Comparison of ENCODE assay signal across 16 cellular contexts in the genomic region with DNA sequence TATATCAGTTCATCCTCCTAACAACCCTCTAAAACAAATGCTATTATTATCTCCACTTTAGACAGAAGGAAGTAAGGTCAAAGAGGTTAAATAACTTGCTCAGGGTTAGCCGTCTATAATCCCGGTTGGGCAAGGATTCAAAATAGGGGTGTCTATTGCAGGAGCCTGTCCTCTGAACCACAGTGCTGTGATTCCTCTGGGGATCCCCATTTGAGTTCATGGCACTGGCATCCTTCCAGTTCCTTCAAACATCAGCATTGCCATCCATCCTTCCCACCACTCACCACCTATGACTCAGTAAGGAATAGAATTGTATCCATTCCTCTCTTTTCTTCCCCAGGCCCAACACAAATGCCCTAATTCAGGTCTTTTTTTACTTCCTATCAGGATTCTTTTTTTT. TPM values are rescaled to one million over a fixed set of nuclear protein-coding genes. Genes with fewer than 3 reads are reported as not detected.
A peak's percentile ranks its signal among the peaks of the same experiment; 100 is the strongest.
DNase-seq lines count a peak whose midpoint lies in the region; TF ChIP-seq lines count a peak whose summit lies in the region.
"Had no signal": no experiment of that assay in that cellular context is flagged by ENCODE, and none has a peak within 500 bp of the region (broad histone marks: within the 10 kb centered on the region; RNA-seq: fewer than 3 reads in every experiment).

No MANE protein-coding gene starts in this region.

- in situ Hi-C loops in brain microvascular endothelial cell (cut with HindIII; ENCODE audit: low pct_ligation_motif_present, low sequenced_read_pairs), result no loop called here

- DNase-seq in HT1080 (ENCODE audit: low read depth), result peak; percentile 48
- DNase-seq in brain microvascular endothelial cell, result peak; percentile 5
- DNase-seq in myocyte (ENCODE audit: low read depth), result peak; percentile 41
- DNase-seq in NCI-H146 treated with DMSO at 0.1 percent for 48 hours (lab: John Stamatoyannopoulos, UW; ENCODE audit: unreplicated experiment), result no peak
- no peak for DNase-seq in OCI-LY7 (ENCODE audit: low spot score)
- DNase-seq: activated CD4-positive, alpha-beta T cell treated with anti-CD3 and anti-CD28 coated beads, Interleukin-2, amount 50 U/mL, for 1 hour; AML-193; GDM1; H9; NCI-H187; NCI-H446 treated with DMSO at 0.1 percent for 48 hours; RPMI8226; stimulated activated CD4-positive, alpha-beta T cell treated with anti-CD3 and anti-CD28 coated beads, Interleukin-2, amount 100 ng/mL, for 48 hours; SW 1271; uterus had no signal

- no TSS peak for BruUV-seq in OCI-LY7 (replicated peaks; lab: Mats Ljungman, UMichigan)

- no peaks in the 10 kb centered on the region for H3K27me3 ChIP-seq in brain microvascular endothelial cell (replicated peaks)
- H3K27me3 ChIP-seq: uterus had no signal

- TF ChIP-seq CTCF in brain microvascular endothelial cell (IDR thresholded peaks at IDR 0.05; ENCODE audit: low read depth, low read length, missing control alignments), result no peak
- TF ChIP-seq CTCF in OCI-LY7 (conservative IDR thresholded peaks at IDR 0.05; ENCODE audit: low read length), result no peak

- no peaks in the 10 kb centered on the region for H4K20me1 ChIP-seq in OCI-LY7 (ENCODE audit: insufficient read depth, low read length)

- POLR2A ChIA-PET in OCI-LY7 (lab: Charles Lee), result no interaction called here

- H3K27ac ChIP-seq in brain microvascular endothelial cell (no peak overlapping the region), OCI-LY7 (ENCODE audit: low read depth, low read length, poor library complexity, severe bottlenecking) (no peak overlapping the region)
- H3K27ac ChIP-seq: skin epidermis, uterus had no signal

- CTCF ChIA-PET in OCI-LY7 (lab: Charles Lee; ENCODE audit: unreplicated experiment), result no interaction called here

- H3K79me2 ChIP-seq in OCI-LY7 (ENCODE audit: insufficient read depth, low read depth, low read length), result no peaks in the 10 kb centered on the region

- no peak overlapping the region for H3K4me3 ChIP-seq in brain microvascular endothelial cell (ENCODE audit: low read depth, low read length)
- H3K4me3 ChIP-seq in OCI-LY7 (ENCODE audit: low read depth, low read length, poor library complexity, severe bottlenecking), result no peak overlapping the region
- H3K4me3 ChIP-seq: skin epidermis, uterus had no signal

- H3K36me3 ChIP-seq in brain microvascular endothelial cell (replicated peaks) (no peaks in the 10 kb centered on the region), OCI-LY7 (ENCODE audit: insufficient read depth, low read length) (no peaks in the 10 kb centered on the region)
- H3K36me3 ChIP-seq: uterus had no signal

- no peaks in the 10 kb centered on the region for H3K9me2 ChIP-seq in OCI-LY7 (ENCODE audit: insufficient read depth, low read length)

- intact Hi-C loops in OCI-LY7 (cut with micrococcal nuclease; ENCODE audit: unreplicated experiment), result no loop called here

- no peak overlapping the region for H3K4me2 ChIP-seq in OCI-LY7 (ENCODE audit: low read length)

- no peaks in the 10 kb centered on the region for H3K4me1 ChIP-seq in OCI-LY7 (ENCODE audit: insufficient read depth, low read length, poor library complexity, severe bottlenecking)
- H3K4me1 ChIP-seq: uterus had no signal

- H2AFZ ChIP-seq in OCI-LY7 (ENCODE audit: low read length), result no peak overlapping the region

- no peaks in the 10 kb centered on the region for H3K9me3 ChIP-seq in OCI-LY7 (ENCODE audit: low read length)
- H3K9me3 ChIP-seq: uterus had no signal

RNA-seq across cellular contexts. Expression of gene HPS6, which starts 25.6 kb away (rescaled TPM):
- 37.6 and 38.5 TPM in 2 replicates for total RNA-seq in HT1080 (2014; rRNA removed; shearing (Covaris generic))
- polyA plus RNA-seq in HT1080 (2015; cell fraction: cytosol; rRNA removed), result 19.3 and 20.8 TPM in 2 replicates
- 20.7 and 22.6 TPM in 2 replicates for polyA plus RNA-seq in HT1080 (2015; cell fraction: nucleus; rRNA removed)
- 34.2 and 37.8 TPM in 2 replicates for total RNA-seq in myocyte
- 16.5 TPM for polyA plus RNA-seq in myocyte (2012)
- total RNA-seq in OCI-LY7 (2014; rRNA removed; shearing (Covaris generic)), result 23.8 and 28.2 TPM in 2 replicates
- 19.2 and 21.7 TPM in 2 replicates for total RNA-seq in OCI-LY7 (2022)

RNA-seq across cellular contexts. Expression of gene LDB1, which starts 29.4 kb away (rescaled TPM):
- total RNA-seq in HT1080 (2014; rRNA removed; shearing (Covaris generic)), result 32.2 and 34.4 TPM in 2 replicates
- polyA plus RNA-seq in HT1080 (2015; cell fraction: cytosol; rRNA removed), result 19.2 and 19.3 TPM in 2 replicates
- polyA plus RNA-seq in HT1080 (2015; cell fraction: nucleus; rRNA removed), result 43.7 and 51.0 TPM in 2 replicates
- total RNA-seq in myocyte (39.1 and 42.2 TPM in 2 replicates), OCI-LY7 (2022) (60.9 and 64.8 TPM in 2 replicates)
- 56.2 TPM for polyA plus RNA-seq in myocyte (2012)
- 50.8 and 58.6 TPM in 2 replicates for total RNA-seq in OCI-LY7 (2014; rRNA removed; shearing (Covaris generic))

RNA-seq across cellular contexts. Expression of gene ARMH3, which starts 34.8 kb away (rescaled TPM):
- total RNA-seq in HT1080 (2014; rRNA removed; shearing (Covaris generic)), result 6.2 and 6.6 TPM in 2 replicates
- polyA plus RNA-seq in HT1080 (2015; cell fraction: cytosol; rRNA removed), result 9.2 and 9.3 TPM in 2 replicates
- 13.5 and 14.6 TPM in 2 replicates for polyA plus RNA-seq in HT1080 (2015; cell fraction: nucleus; rRNA removed)
- total RNA-seq in myocyte (7.4 and 7.6 TPM in 2 replicates), OCI-LY7 (2022) (19.3 and 24.3 TPM in 2 replicates)
- 14.1 TPM for polyA plus RNA-seq in myocyte (2012)
- total RNA-seq in OCI-LY7 (2014; rRNA removed; shearing (Covaris generic)), result 5.7 and 7.9 TPM in 2 replicates

RNA-seq across cellular contexts. Expression of gene PPRC1, which starts 42.1 kb away (rescaled TPM):
- 31.8 and 38.3 TPM in 2 replicates for total RNA-seq in HT1080 (2014; rRNA removed; shearing (Covaris generic))
- 33.6 and 36.0 TPM in 2 replicates for polyA plus RNA-seq in HT1080 (2015; cell fraction: cytosol; rRNA removed)
- polyA plus RNA-seq in HT1080 (2015; cell fraction: nucleus; rRNA removed), result 70.6 and 75.1 TPM in 2 replicates
- total RNA-seq in myocyte (18.4 and 18.8 TPM in 2 replicates), OCI-LY7 (2022) (70.0 and 77.2 TPM in 2 replicates)
- 27.0 TPM for polyA plus RNA-seq in myocyte (2012)
- 29.8 and 47.1 TPM in 2 replicates for total RNA-seq in OCI-LY7 (2014; rRNA removed; shearing (Covaris generic))

Comparison
In these comparisons a context has a peak if more than half of its experiments do, and no peak if none do; other contexts are left out.
1. DNase-seq: peak in HT1080 (single experiment), brain microvascular endothelial cell (single experiment) and myocyte (single experiment); none in NCI-H146 treated with DMSO at 0.1 percent for 48 hours (single experiment) and OCI-LY7 (single experiment).